25 cellular contexts compared by ENCODE assay signal in the genomic region with DNA sequence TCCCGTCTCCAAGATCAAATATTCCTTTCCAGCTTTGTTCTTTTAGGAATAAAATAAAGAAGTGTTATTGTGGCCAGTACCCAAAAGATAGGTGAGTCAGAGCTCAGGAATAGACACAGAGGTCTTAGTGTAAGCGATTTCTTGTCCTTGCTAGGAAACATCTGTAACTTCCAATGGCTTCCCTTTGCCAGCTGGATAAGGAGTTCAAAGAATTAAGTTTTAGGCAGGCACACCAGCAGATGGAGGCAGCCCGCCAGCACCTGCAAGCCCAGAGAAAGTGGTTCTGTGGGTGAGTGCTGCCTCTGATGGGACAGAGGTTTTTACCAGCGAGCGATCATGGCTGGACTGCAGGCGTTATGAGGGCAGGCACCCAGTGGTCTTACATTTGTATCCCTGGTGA.
DNase-seq lines count a peak whose midpoint lies in the region; ATAC-seq, FAIRE-seq and TF ChIP-seq lines count a peak whose summit lies in the region.
"Had no signal": no experiment of that assay in that cellular context is flagged by ENCODE, and none has a peak within 500 bp of the region (broad histone marks: within the 10 kb centered on the region; RNA-seq: fewer than 3 reads in every experiment).

No MANE protein-coding gene starts in this region.

- no peak overlapping the region for H3K4me3 ChIP-seq in sigmoid colon
- H3K4me3 ChIP-seq: ascending aorta, gastrocnemius medialis, lower lobe of right lung, psoas muscle, smooth muscle cell, testis, uterus had no signal

- no peak overlapping the region for H3K4me3 Mint-ChIP-seq in IgD-negative memory B cell
- H3K4me3 Mint-ChIP-seq: activated naive CD8-positive, alpha-beta T cell; CD14-positive monocyte had no signal

- no peak for TF ChIP-seq EP300 in sigmoid colon (IDR thresholded peaks at IDR 0.05)

- no peak for TF ChIP-seq POLR2A in sigmoid colon (IDR thresholded peaks at IDR 0.05)

- H3K9me3 Mint-ChIP-seq in IgD-negative memory B cell, result no peaks in the 10 kb centered on the region
- H3K9me3 Mint-ChIP-seq: CD14-positive monocyte had no signal

- H3K36me3 ChIP-seq in sigmoid colon, result no peaks in the 10 kb centered on the region
- H3K36me3 ChIP-seq: ascending aorta, gastrocnemius medialis, lower lobe of right lung, uterus had no signal

- 85 to 93% methylated on average over 6 of the region's 6 CpGs for WGBS in sigmoid colon, 2 donors

- peak; percentile 93 for DNase-seq in dermis blood vessel endothelial cell
- no peak for DNase-seq in left cardiac atrium
- DNase-seq in sigmoid colon, result no peak
- DNase-seq in stimulated activated CD4-positive, alpha-beta T cell treated with anti-CD3 and anti-CD28 coated beads, Interleukin-4, amount 100 ng/mL, for 24 hours, result no peak
- DNase-seq in HTR-8/SVneo (ENCODE audit: insufficient read length, low spot score), result no peak
- DNase-seq: cerebellar nuclear complex; gastrocnemius medialis; lower lobe of right lung; NCI-H1105 treated with DMSO at 0.1 percent for 48 hours; NCI-H2081 treated with DMSO at 0.1 percent for 48 hours; psoas muscle; stimulated activated CD4-positive, alpha-beta T cell treated with anti-CD3 and anti-CD28 coated beads, Interleukin-2, amount 100 ng/mL, for 24 hours; testis; uterus had no signal

- H3K27ac ChIP-seq in sigmoid colon, result peak overlapping the region in 3 of 4 donors; percentile 45 to 50 (median 46)
- H3K27ac ChIP-seq: ascending aorta, epithelial cell of prostate, gastrocnemius medialis, lower lobe of right lung, neutrophil, psoas muscle, testis had no signal

- no peaks in the 10 kb centered on the region for H3K27me3 Mint-ChIP-seq in IgD-negative memory B cell
- H3K27me3 Mint-ChIP-seq: activated naive CD8-positive, alpha-beta T cell had no signal

- peaks cover 0 to 37% (median 31%) of the 10 kb centered on the region in 4 donors for H3K4me1 ChIP-seq in sigmoid colon
- H3K4me1 ChIP-seq: gastrocnemius medialis, lower lobe of right lung, psoas muscle, testis had no signal

- peaks cover 2 to 8% (median 3%) of the 10 kb centered on the region in 3 donors for H3K4me1 Mint-ChIP-seq in IgD-negative memory B cell
- H3K4me1 Mint-ChIP-seq: CD14-positive monocyte had no signal

- peak overlapping the region in 2 of 3 donors; percentile 6 to 26 for H3K27ac Mint-ChIP-seq in IgD-negative memory B cell
- H3K27ac Mint-ChIP-seq: activated naive CD8-positive, alpha-beta T cell; CD14-positive monocyte had no signal

- no peaks in the 10 kb centered on the region for H3K9me3 ChIP-seq in sigmoid colon
- H3K9me3 ChIP-seq: ascending aorta, gastrocnemius medialis, lower lobe of right lung, neutrophil, psoas muscle, testis, uterus had no signal

- no peak for TF ChIP-seq CTCF in sigmoid colon (IDR thresholded peaks at IDR 0.05)

- no peak for FAIRE-seq in HTR-8/SVneo (lab: Jason Lieb, UNC)
- FAIRE-seq: GM12892, islet of Langerhans had no signal

- intact Hi-C loops in left cardiac atrium (cut with DNase I) (loop anchor here in 1 of 2 donors (5.0 kb wide), 2 partner anchors 33 to 73 kb away; no protein-coding TSS in a partner anchor), sigmoid colon (cut with DNase I) (loop anchor here (10.0 kb wide), 1 partner anchor 536 kb away; a partner anchor contains a TSS)

- H3K36me3 Mint-ChIP-seq in IgD-negative memory B cell, result peaks cover 15% of the 10 kb centered on the region

- ATAC-seq in left cardiac atrium (peak; percentile 29 to 43), HG02970 (IDR thresholded peaks at IDR 0.05; ENCODE audit: low FRiP score, unreplicated experiment) (no peak)
- ATAC-seq: HCT116, lower lobe of right lung, psoas muscle had no signal

- H3K27me3 ChIP-seq in sigmoid colon, result no peaks in the 10 kb centered on the region
- H3K27me3 ChIP-seq: ascending aorta, gastrocnemius medialis, neutrophil, testis, uterus had no signal
